ENCODE assay signal across 8 cellular contexts in the genomic region with DNA sequence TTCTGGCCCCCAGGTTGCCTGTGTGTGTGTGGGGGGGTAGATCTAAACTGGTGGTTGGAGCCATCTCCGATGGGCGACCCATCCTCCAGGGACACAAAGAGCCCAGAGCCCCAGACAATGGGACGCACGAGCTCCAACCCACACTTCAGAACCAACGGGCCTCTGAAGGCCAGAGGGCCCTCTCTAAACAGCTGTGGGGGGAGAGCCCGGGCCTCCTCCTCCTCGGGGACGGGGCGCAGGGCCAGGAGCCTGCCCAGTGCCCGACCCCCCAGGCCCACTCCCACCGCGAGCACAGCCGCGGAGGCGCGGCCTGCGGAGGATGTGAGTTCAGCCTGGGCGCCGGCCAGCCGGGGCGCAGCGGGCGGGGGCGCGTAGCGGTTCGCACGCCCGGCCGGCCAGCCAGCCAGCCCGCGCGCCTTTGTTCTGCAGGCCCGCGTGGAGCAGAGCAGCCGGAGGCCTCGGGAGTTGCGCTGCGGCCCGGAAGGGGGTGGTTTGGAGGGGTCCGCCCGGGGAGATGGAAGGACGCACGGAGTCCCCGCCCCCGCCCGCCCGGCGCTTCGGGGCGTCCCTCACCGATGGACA. TPM values are rescaled to one million over a fixed set of nuclear protein-coding genes. Genes with fewer than 3 reads are reported as not detected.
DNase-seq lines count a peak whose midpoint lies in the region; ATAC-seq and TF ChIP-seq lines count a peak whose summit lies in the region.

No MANE protein-coding gene starts in this region.

- no peak for TF ChIP-seq CTCF in GM12875 (IDR thresholded peaks at IDR 0.05; ENCODE audit: borderline replicate concordance, insufficient read depth, low read depth, low read length)
- TF ChIP-seq CTCF in OCI-LY3 (IDR thresholded peaks at IDR 0.05; ENCODE audit: low read depth, low read length) = no peak
- no peak for TF ChIP-seq CTCF in endothelial cell (IDR thresholded peaks at IDR 0.05; ENCODE audit: unreplicated experiment)
- no peak for TF ChIP-seq CTCF in neural crest cell (conservative IDR thresholded peaks at IDR 0.05)

- H3K4me3 ChIP-seq in GM12875 (ENCODE audit: low read depth, low read length) = peak overlapping the region; percentile 83
- peak overlapping the region; percentile 99 for H3K4me3 ChIP-seq in OCI-LY3 (ENCODE audit: low read length)

- H3K4me1 ChIP-seq in OCI-LY3 (ENCODE audit: low read length) = peaks cover 34% of the 10 kb centered on the region

- H3K27me3 Mint-ChIP-seq in endothelial cell (ENCODE audit: unreplicated experiment) (peaks cover 3% of the 10 kb centered on the region), neural crest cell (ENCODE audit: low read depth) (peaks cover 8% of the 10 kb centered on the region)

- H3K9ac ChIP-seq in OCI-LY3 (ENCODE audit: low read length) = peak overlapping the region; percentile 82

- no peak overlapping the region for H2AFZ ChIP-seq in OCI-LY3 (ENCODE audit: low read depth, low read length)

- H3K4me2 ChIP-seq in OCI-LY3 (ENCODE audit: low read length) = peak overlapping the region; percentile 100

- no peaks in the 10 kb centered on the region for H3K9me3 Mint-ChIP-seq in endothelial cell (ENCODE audit: unreplicated experiment)
- no peaks in the 10 kb centered on the region for H3K9me3 Mint-ChIP-seq in neural crest cell

- ATAC-seq in HG03378 (IDR thresholded peaks at IDR 0.05; ENCODE audit: unreplicated experiment) = no peak

- H3K36me3 ChIP-seq in OCI-LY3 (replicated peaks; ENCODE audit: low read depth, low read length) = peaks cover 29% of the 10 kb centered on the region

- peaks cover 23% of the 10 kb centered on the region for H4K20me1 ChIP-seq in OCI-LY3 (ENCODE audit: insufficient read depth, low read length)

- H3K4me1 Mint-ChIP-seq in endothelial cell (ENCODE audit: unreplicated experiment) (no peaks in the 10 kb centered on the region), neural crest cell (peaks cover 6% of the 10 kb centered on the region)

- peaks cover 49% of the 10 kb centered on the region for H3K79me2 ChIP-seq in OCI-LY3 (ENCODE audit: low read length)

- H3K27ac Mint-ChIP-seq in endothelial cell (ENCODE audit: unreplicated experiment) = peak overlapping the region; percentile 94
- peak overlapping the region; percentile 98 for H3K27ac Mint-ChIP-seq in neural crest cell (ENCODE audit: unreplicated experiment)

- no peaks in the 10 kb centered on the region for H3K27me3 ChIP-seq in OCI-LY3 (ENCODE audit: low read depth, low read length)

- H3K27ac ChIP-seq in OCI-LY3 (ENCODE audit: low read length) = peak overlapping the region; percentile 82

- peak; percentile 15 for DNase-seq in endothelial cell (ENCODE audit: low spot score)
- no peak for DNase-seq in neural crest cell (ENCODE audit: low read depth, low spot score)
- DNase-seq in effector CD8-positive, alpha-beta T cell (lab: John Stamatoyannopoulos, UW) = no peak
- no peak for DNase-seq in AG08396 (ENCODE audit: low spot score)
- no peak for DNase-seq in ecto neural progenitor cell (ENCODE audit: low spot score)

- H3K36me3 Mint-ChIP-seq in endothelial cell (ENCODE audit: low read depth, unreplicated experiment) (no peaks in the 10 kb centered on the region), neural crest cell (ENCODE audit: low read depth) (peaks cover 4% of the 10 kb centered on the region)

- H3K4me3 Mint-ChIP-seq in endothelial cell (ENCODE audit: unreplicated experiment) (peak overlapping the region; percentile 94), neural crest cell (peak overlapping the region; percentile 98)

- H3K9me3 ChIP-seq in OCI-LY3 (ENCODE audit: insufficient read depth, low read length) = no peaks in the 10 kb centered on the region

RNA-seq across cellular contexts. Expression of a gene that starts 4.0 kb away (rescaled TPM):
- 1,022 TPM for total RNA-seq in endothelial cell (ENCODE audit: unreplicated experiment)
- 786 and 809 TPM in 2 replicates for total RNA-seq in neural crest cell

RNA-seq across cellular contexts. Expression of a gene that starts 8.7 kb away (rescaled TPM):
- 44.7 TPM for total RNA-seq in endothelial cell (ENCODE audit: unreplicated experiment)
- total RNA-seq in neural crest cell = 54.3 and 56.8 TPM in 2 replicates

RNA-seq across cellular contexts. Expression of a gene that starts 27.8 kb away (rescaled TPM):
- 3,704 TPM for total RNA-seq in endothelial cell (ENCODE audit: unreplicated experiment)
- 2,853 and 2,857 TPM in 2 replicates for total RNA-seq in neural crest cell

RNA-seq across cellular contexts. Expression of a gene that starts 38.7 kb away (rescaled TPM):
- total RNA-seq in endothelial cell (ENCODE audit: unreplicated experiment) (38.6 TPM), neural crest cell (9.3 and 11.5 TPM in 2 replicates)

RNA-seq across cellular contexts. Expression of a gene that starts 40.9 kb away (rescaled TPM):
- total RNA-seq in endothelial cell (ENCODE audit: unreplicated experiment) (56.4 TPM), neural crest cell (45.7 and 47.1 TPM in 2 replicates)
